ENCODE assay signal across 8 cellular contexts in genomic region chr9:89179535-89179919, GRCh38. TPM values are rescaled to one million over a fixed set of nuclear protein-coding genes. Genes with fewer than 3 reads are reported as not detected.
DNase-seq lines count a peak whose midpoint lies in the region; ATAC-seq, FAIRE-seq and TF ChIP-seq lines count a peak whose summit lies in the region.

No MANE protein-coding gene starts in this region.

- H3K27me3 ChIP-seq in astrocyte (ENCODE audit: insufficient read depth, low read length) = no peaks in the 10 kb centered on the region
- no peaks in the 10 kb centered on the region for H3K27me3 ChIP-seq in Karpas-422 (ENCODE audit: low read length)

- peak overlapping the region; percentile 58 for H3K27ac Mint-ChIP-seq in astrocyte (ENCODE audit: unreplicated experiment)

- H4K20me1 ChIP-seq in astrocyte (ENCODE audit: insufficient read depth, low read length) (peaks cover 13% of the 10 kb centered on the region), Karpas-422 (ENCODE audit: insufficient read depth, low read depth, low read length) (no peaks in the 10 kb centered on the region)

- peaks cover 65% of the 10 kb centered on the region for H3K27me3 Mint-ChIP-seq in activated T-cell treated with anti-CD3 and anti-CD28 coated beads, Interleukin-2, amount 50 U/mL, for 4 hours (ENCODE audit: low read depth)
- H3K27me3 Mint-ChIP-seq in astrocyte (ENCODE audit: low read depth, unreplicated experiment) = peaks cover 10% of the 10 kb centered on the region

- H3K27ac ChIP-seq in astrocyte (ENCODE audit: low read depth, low read length) (peak overlapping the region; percentile 88), kidney (ENCODE audit: low read depth in 2 of 2, low read length in 2 of 2) (peak overlapping the region; percentile 82 to 87), temporal lobe (ENCODE audit: low read depth, low read length) (peak overlapping the region; percentile 30), Karpas-422 (ENCODE audit: low read length) (no peak overlapping the region)

- peak overlapping the region; percentile 84 for H3K9ac ChIP-seq in astrocyte (ENCODE audit: low read length)
- H3K9ac ChIP-seq in kidney (ENCODE audit: low read length in 2 of 2) = peak overlapping the region; percentile 34 to 66
- no peak overlapping the region for H3K9ac ChIP-seq in Karpas-422 (ENCODE audit: low read length)

- H3K9me3 Mint-ChIP-seq in activated T-cell treated with anti-CD3 and anti-CD28 coated beads, Interleukin-2, amount 50 U/mL, for 4 hours = no peaks in the 10 kb centered on the region
- peaks cover 2% of the 10 kb centered on the region for H3K9me3 Mint-ChIP-seq in astrocyte (ENCODE audit: unreplicated experiment)

- DNase-seq in activated T-cell treated with anti-CD3 and anti-CD28 coated beads, Interleukin-2, amount 50 U/mL, for 4 hours = no peak
- DNase-seq in activated T-cell treated with anti-CD3 and anti-CD28 coated beads, Interleukin-2, amount 50 U/mL, for 1 hour = no peak
- DNase-seq in astrocyte (ENCODE audit: low read depth) (peak; percentile 60), kidney (no peak), D341Med (ENCODE audit: low spot score) (no peak), Karpas-422 (no peak), HuH-7 (ENCODE audit: low spot score) (no peak)

- no peaks in the 10 kb centered on the region for H3K9me2 ChIP-seq in Karpas-422 (replicated peaks; ENCODE audit: insufficient read depth, low read length)

- peaks cover 16% of the 10 kb centered on the region for H3K4me1 Mint-ChIP-seq in activated T-cell treated with anti-CD3 and anti-CD28 coated beads, Interleukin-2, amount 50 U/mL, for 4 hours (ENCODE audit: low read depth)
- H3K4me1 Mint-ChIP-seq in astrocyte (ENCODE audit: low read depth, unreplicated experiment) = peaks cover 12% of the 10 kb centered on the region

- intact Hi-C loops in kidney (cut with DNase I) = no loop called here

- H3K4me3 Mint-ChIP-seq in activated T-cell treated with anti-CD3 and anti-CD28 coated beads, Interleukin-2, amount 50 U/mL, for 4 hours = peak overlapping the region; percentile 52
- H3K4me3 Mint-ChIP-seq in astrocyte (ENCODE audit: unreplicated experiment) = peak overlapping the region; percentile 84

- H3K4me3 ChIP-seq in astrocyte (ENCODE audit: insufficient read depth, low read depth, low read length) (peak overlapping the region; percentile 86), kidney (ENCODE audit: low read length in 2 of 2) (peak overlapping the region; percentile 39 to 79), Karpas-422 (ENCODE audit: low read length) (no peak overlapping the region)

- H3K79me2 ChIP-seq in astrocyte (ENCODE audit: insufficient read depth, low read length) (peaks cover 45% of the 10 kb centered on the region), Karpas-422 (ENCODE audit: low read length) (no peaks in the 10 kb centered on the region)

- no peaks in the 10 kb centered on the region for H3K9me3 ChIP-seq in astrocyte (ENCODE audit: insufficient read depth, low read depth, low read length)
- no peaks in the 10 kb centered on the region for H3K9me3 ChIP-seq in kidney (ENCODE audit: control insufficient read depth in 1 of 2, low read length in 2 of 2)
- H3K9me3 ChIP-seq in Karpas-422 (ENCODE audit: low read length) = no peaks in the 10 kb centered on the region

- H3K36me3 Mint-ChIP-seq in activated T-cell treated with anti-CD3 and anti-CD28 coated beads, Interleukin-2, amount 50 U/mL, for 4 hours (ENCODE audit: insufficient read depth) = peaks cover 2% of the 10 kb centered on the region
- H3K36me3 Mint-ChIP-seq in astrocyte (ENCODE audit: low read depth, unreplicated experiment) = no peaks in the 10 kb centered on the region

- ATAC-seq in activated T-cell treated with anti-CD3 and anti-CD28 coated beads, Interleukin-2, amount 50 U/mL, for 4 hours = no peak

- H3K4me2 ChIP-seq in astrocyte (ENCODE audit: low read length) (peak overlapping the region; percentile 92), Karpas-422 (ENCODE audit: low read depth, low read length, poor library complexity, severe bottlenecking) (no peak overlapping the region)

- H3K4me1 ChIP-seq in astrocyte (ENCODE audit: insufficient read depth, low read length) (peaks cover 38% of the 10 kb centered on the region), kidney (ENCODE audit: control insufficient read depth in 1 of 2, insufficient read depth in 1 of 2, low read depth in 1 of 2, low read length in 2 of 2) (peaks cover 6 to 10% of the 10 kb centered on the region in 2 donors), Karpas-422 (ENCODE audit: low read length) (no peaks in the 10 kb centered on the region)

- TF ChIP-seq CTCF in astrocyte (IDR thresholded peaks at IDR 0.05; ENCODE audit: insufficient read depth, low read depth, low read length) (peak; percentile 3), kidney (IDR thresholded peaks at IDR 0.05; ENCODE audit: borderline replicate concordance, extremely low read depth, insufficient read depth) (no peak)

- H3K36me3 ChIP-seq in astrocyte (ENCODE audit: insufficient read depth, low read length) (no peaks in the 10 kb centered on the region), kidney (ENCODE audit: control insufficient read depth in 1 of 2, insufficient read depth in 2 of 2, low read length in 2 of 2) (no peaks in the 10 kb centered on the region), Karpas-422 (ENCODE audit: insufficient read depth, low read length) (no peaks in the 10 kb centered on the region)

- no peak for FAIRE-seq in astrocyte (lab: Jason Lieb, UNC)
- no peak for FAIRE-seq in kidney (lab: Jason Lieb, UNC)

- H2AFZ ChIP-seq in astrocyte (ENCODE audit: low read depth, low read length) (peak overlapping the region; percentile 76), Karpas-422 (ENCODE audit: low read length) (no peak overlapping the region)

RNA-seq across cellular contexts. Expression of gene SHC3, which starts 0.9 kb away (rescaled TPM):
- total RNA-seq in activated T-cell treated with anti-CD3 and anti-CD28 coated beads, Interleukin-2, amount 50 U/mL, for 4 hours = under 1 TPM; 0.03 TPM
- total RNA-seq in astrocyte (3.1 and 4.6 TPM in 2 replicates), kidney (1.5 TPM), temporal lobe (59.0 TPM)
- 0.95 TPM for polyA plus RNA-seq in kidney (ENCODE audit: insufficient read depth, low read depth, low replicate concordance)
- total RNA-seq in Karpas-422 (2014; rRNA removed; shearing (Covaris generic); ENCODE audit: low replicate concordance) = 0.04 TPM in 1 of 2 replicates, not detected in the other

Comparison
In these comparisons a context has a peak if more than half of its experiments do, and no peak if none do; other contexts are left out.
1. RNA of gene SHC3, which starts 0.9 kb away (total RNA-seq): 59.0 TPM in temporal lobe (single experiment); 3.1 to 4.6 TPM in astrocyte, 1.5 TPM in kidney (single experiment), 0.03 TPM in activated T-cell treated with anti-CD3 and anti-CD28 coated beads, Interleukin-2, amount 50 U/mL, for 4 hours and 0.04 TPM in Karpas-422; every median in the first group is over 10 times any median in the second.